10 cellular contexts compared by ENCODE assay signal in genomic region chr12:68067762-68068376, GRCh38.
DNase-seq lines count a peak whose midpoint lies in the region; ATAC-seq and TF ChIP-seq lines count a peak whose summit lies in the region.
"Had no signal": no experiment of that assay in that cellular context is flagged by ENCODE, and none has a peak within 500 bp of the region (broad histone marks: within the 10 kb centered on the region; RNA-seq: fewer than 3 reads in every experiment).

No MANE protein-coding gene starts in this region.

- H3K4me3 Mint-ChIP-seq in Calu3 (ENCODE audit: low read depth, unreplicated experiment), result no peak overlapping the region
- H3K4me3 Mint-ChIP-seq in CD4-positive, alpha-beta T cell, result no peak overlapping the region

- POLR2A ChIA-PET in CD4-positive, alpha-beta T cell (lab: Charles Lee), result no interaction called here

- in situ Hi-C loops in SK-MEL-5 (cut with HindIII; ENCODE audit: low pct_unique_long_range_greater_than_20kb, low sequenced_read_pairs) (no loop called here), G401 (cut with HindIII; ENCODE audit: low sequenced_read_pairs) (no loop called here)

- no peaks in the 10 kb centered on the region for H3K36me3 Mint-ChIP-seq in Calu3 (ENCODE audit: insufficient read depth, unreplicated experiment)
- H3K36me3 Mint-ChIP-seq in CD4-positive, alpha-beta T cell (ENCODE audit: low read depth), result peaks cover 5% of the 10 kb centered on the region

- DNase-seq in Calu3 (no peak), H7 (peak; percentile 14), SK-MEL-5 (ENCODE audit: low read depth, low spot score) (peak; percentile 30), iPS-NIHi11 (ENCODE audit: low spot score) (peak; percentile 45), mucosa of descending colon (no peak), G401 (ENCODE audit: low spot score) (no peak)
- no peak for DNase-seq in CD4-positive, alpha-beta T cell
- DNase-seq: NCI-H146 had no signal

- H3K27me3 ChIP-seq in H7 (ENCODE audit: control insufficient read depth, insufficient read depth, low read length), result no peaks in the 10 kb centered on the region
- no peaks in the 10 kb centered on the region for H3K27me3 ChIP-seq in CD4-positive, alpha-beta T cell (ENCODE audit: control insufficient read depth, insufficient read depth, low read length)
- H3K27me3 ChIP-seq: ascending aorta had no signal

- H3K9me3 Mint-ChIP-seq in Calu3 (ENCODE audit: low read depth, unreplicated experiment), result peaks cover 3% of the 10 kb centered on the region
- H3K9me3 Mint-ChIP-seq in CD4-positive, alpha-beta T cell, result peaks cover 6% of the 10 kb centered on the region

- no peak overlapping the region for H3K4me3 ChIP-seq in H7 (ENCODE audit: insufficient read depth, low read depth, low read length)
- no peak overlapping the region for H3K4me3 ChIP-seq in mucosa of descending colon
- H3K4me3 ChIP-seq: ascending aorta had no signal

- no peaks in the 10 kb centered on the region for H3K36me3 ChIP-seq in H7 (replicated peaks; ENCODE audit: control insufficient read depth, insufficient read depth, low read length)
- no peaks in the 10 kb centered on the region for H3K36me3 ChIP-seq in mucosa of descending colon (ENCODE audit: low read depth)
- H3K36me3 ChIP-seq: ascending aorta had no signal

- no peak overlapping the region for H3K27ac ChIP-seq in CD4-positive, alpha-beta T cell (ENCODE audit: low read depth, low read length)
- H3K27ac ChIP-seq: ascending aorta had no signal

- H3K27ac Mint-ChIP-seq in Calu3 (ENCODE audit: unreplicated experiment), result no peak overlapping the region
- no peak overlapping the region for H3K27ac Mint-ChIP-seq in CD4-positive, alpha-beta T cell

- CTCF ChIA-PET in Calu3 (lab: Charles Lee), result no interaction called here
- CTCF ChIA-PET in CD4-positive, alpha-beta T cell (lab: Charles Lee), result no interaction called here

- no peaks in the 10 kb centered on the region for H3K4me1 ChIP-seq in mucosa of descending colon (ENCODE audit: low read depth)
- H3K4me1 ChIP-seq: ascending aorta had no signal

- intact Hi-C loops in Calu3 (cut with micrococcal nuclease; ENCODE audit: unreplicated experiment) (loop anchor here (10.0 kb wide), 1 partner anchor 87 kb away; the partner anchor contains the start of gene IFNG), mucosa of descending colon (cut with DNase I, micrococcal nuclease) (no loop called here)
- intact Hi-C loops in CD4-positive, alpha-beta T cell (cut with DNase I, micrococcal nuclease), result no loop called here

- no peak for ATAC-seq in mucosa of descending colon
- ATAC-seq in CD4-positive, alpha-beta T cell (ENCODE audit: poor library complexity), result no peak
- no peak for ATAC-seq in HG03039 (IDR thresholded peaks at IDR 0.05; ENCODE audit: unreplicated experiment)

- TF ChIP-seq CTCF in Calu3 (IDR thresholded peaks at IDR 0.05; ENCODE audit: unreplicated experiment), result peak; percentile 63
- no peak for TF ChIP-seq CTCF in mucosa of descending colon (IDR thresholded peaks at IDR 0.05)
- no peak for TF ChIP-seq CTCF in CD4-positive, alpha-beta T cell (IDR thresholded peaks at IDR 0.05)

- no peaks in the 10 kb centered on the region for H3K4me1 Mint-ChIP-seq in Calu3 (ENCODE audit: low read depth, unreplicated experiment)
- no peaks in the 10 kb centered on the region for H3K4me1 Mint-ChIP-seq in CD4-positive, alpha-beta T cell (ENCODE audit: low read depth)

- peaks cover 6% of the 10 kb centered on the region for H3K9me3 ChIP-seq in mucosa of descending colon
- peaks cover 4% of the 10 kb centered on the region for H3K9me3 ChIP-seq in CD4-positive, alpha-beta T cell (ENCODE audit: control insufficient read depth, low read length)
- H3K9me3 ChIP-seq: ascending aorta had no signal

- BruUV-seq in Calu3 (replicated peaks; lab: Mats Ljungman, UMichigan), result no TSS peak

- peaks cover 50% of the 10 kb centered on the region for H3K27me3 Mint-ChIP-seq in Calu3 (ENCODE audit: unreplicated experiment)
- peaks cover 8% of the 10 kb centered on the region for H3K27me3 Mint-ChIP-seq in CD4-positive, alpha-beta T cell

Comparison
In these comparisons a context has a peak if more than half of its experiments do, and no peak if none do; other contexts are left out.
1. DNase-seq: peak in H7 (single experiment), SK-MEL-5 (single experiment) and iPS-NIHi11 (single experiment); none in Calu3 (single experiment), mucosa of descending colon (0 of 3), G401 (single experiment) and CD4-positive, alpha-beta T cell (0 of 10).